Comparison of ENCODE assay signal across 29 cellular contexts in the genomic region with DNA sequence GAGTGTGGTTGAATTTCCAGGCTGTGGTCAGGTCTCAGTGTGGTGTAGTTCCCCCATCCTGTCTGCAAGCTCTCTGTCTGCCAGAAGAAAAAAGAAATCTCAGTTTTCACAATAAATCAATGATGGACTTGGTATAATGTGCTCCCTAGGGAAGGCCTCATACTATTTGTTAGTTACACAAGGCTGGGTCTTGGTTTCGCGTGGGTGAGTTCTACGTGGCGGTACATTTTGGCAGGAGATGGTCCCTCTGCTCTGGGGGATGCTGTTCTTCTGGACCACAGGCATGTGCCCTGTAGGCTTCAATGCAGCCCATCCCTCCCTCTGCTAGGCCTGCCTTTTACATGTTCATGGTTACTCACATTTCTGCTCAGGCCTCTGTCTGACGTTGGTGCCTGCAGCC.
DNase-seq lines count a peak whose midpoint lies in the region; ATAC-seq and TF ChIP-seq lines count a peak whose summit lies in the region.
"Had no signal": no experiment of that assay in that cellular context is flagged by ENCODE, and none has a peak within 500 bp of the region (broad histone marks: within the 10 kb centered on the region; RNA-seq: fewer than 3 reads in every experiment).

No MANE protein-coding gene starts in this region.

- TF ChIP-seq CTCF in cardiac fibroblast (IDR thresholded peaks at IDR 0.05; ENCODE audit: low read depth, low read length), result no peak

- peak; percentile 13 for ATAC-seq in stimulated activated memory B cell treated with anti-CD40 and anti-IgM and Interleukin-4, amounts not matched to agents 10 μg/mL and 1 μg/mL and 100 μg/mL, for 72 hours
- no peak for ATAC-seq in HG03108 (IDR thresholded peaks at IDR 0.05; ENCODE audit: unreplicated experiment)
- ATAC-seq: activated CD4-positive, alpha-beta T cell treated with anti-CD3 and anti-CD28 coated beads for 36 hours; activated CD8-positive, alpha-beta T cell treated with anti-CD3 and anti-CD28 coated beads, Interleukin-2, amount 10 ng/mL, durations not matched to agents 7 days and 5 days; activated T-helper 17 cell treated with anti-CD3 and anti-CD28 coated beads, Interleukin-2, amount 50 U/mL, for 72 hours; HCT116; HepG2; mucosa of descending colon; pancreas had no signal

- no peaks in the 10 kb centered on the region for H3K9me3 Mint-ChIP-seq in stimulated activated memory B cell treated with anti-CD40 and anti-IgM and Interleukin-4, amounts not matched to agents 10 μg/mL and 1 μg/mL and 100 μg/mL, for 72 hours
- H3K9me3 Mint-ChIP-seq: activated T-helper 17 cell treated with anti-CD3 and anti-CD28 coated beads, Interleukin-2, amount 50 U/mL, for 72 hours; T-helper 2 cell treated with Interferon-gamma antibody and Interleukin-4, amounts not matched to agents 5 μg/mL and 100 μg/mL, for 36 hours had no signal

- H3K4me3 Mint-ChIP-seq in stimulated activated memory B cell treated with anti-CD40 and anti-IgM and Interleukin-4, amounts not matched to agents 10 μg/mL and 1 μg/mL and 100 μg/mL, for 72 hours, result no peak overlapping the region
- H3K4me3 Mint-ChIP-seq: activated CD4-positive, alpha-beta T cell treated with anti-CD3 and anti-CD28 coated beads for 36 hours; activated CD8-positive, alpha-beta T cell treated with anti-CD3 and anti-CD28 coated beads, Interleukin-2, amount 10 ng/mL, durations not matched to agents 7 days and 5 days; activated T-helper 17 cell treated with anti-CD3 and anti-CD28 coated beads, Interleukin-2, amount 50 U/mL, for 72 hours; endodermal cell; nephron; T-helper 2 cell treated with Interferon-gamma antibody and Interleukin-4, amounts not matched to agents 5 μg/mL and 100 μg/mL, for 36 hours had no signal

- DNase-seq in NCI-H69 (lab: John Stamatoyannopoulos, UW) (peak; percentile 41), cardiac fibroblast (ENCODE audit: low read depth in 2 of 2) (peak; percentile 4 to 16), left kidney (ENCODE audit: low read depth, low spot score) (peak; percentile 21), DMS79 (lab: John Stamatoyannopoulos, UW) (no peak), NCI-H748 (lab: John Stamatoyannopoulos, UW; ENCODE audit: unreplicated experiment) (no peak)
- DNase-seq: activated CD4-positive, alpha-beta T cell treated with anti-CD3 and anti-CD28 coated beads for 36 hours; activated CD8-positive, alpha-beta T cell treated with anti-CD3 and anti-CD28 coated beads, Interleukin-2, amount 10 ng/mL, durations not matched to agents 7 days and 5 days; activated naive CD4-positive, alpha-beta T cell treated with anti-CD3 and anti-CD28 coated beads, Interleukin-2, amount 50 U/mL, for 16 hours; amniotic stem cell; Caco-2; endodermal cell; foreskin melanocyte; Kasumi-1; mucosa of descending colon; NCI-H2029; NCI-H446; NCI-H82; pancreas; stimulated activated CD4-positive, alpha-beta T cell treated with anti-CD3 and anti-CD28 coated beads, Interleukin-12 subunit alpha, Interleukin-12 subunit beta, amount 100 ng/mL, for 4 hours; stimulated activated CD4-positive, alpha-beta T cell treated with anti-CD3 and anti-CD28 coated beads, Interleukin-2, amount 100 ng/mL, for 48 hours had no signal

- H3K36me3 Mint-ChIP-seq in stimulated activated memory B cell treated with anti-CD40 and anti-IgM and Interleukin-4, amounts not matched to agents 10 μg/mL and 1 μg/mL and 100 μg/mL, for 72 hours, result no peaks in the 10 kb centered on the region

- no peaks in the 10 kb centered on the region for H3K27me3 Mint-ChIP-seq in stimulated activated memory B cell treated with anti-CD40 and anti-IgM and Interleukin-4, amounts not matched to agents 10 μg/mL and 1 μg/mL and 100 μg/mL, for 72 hours

- no peak overlapping the region for H3K4me3 ChIP-seq in cardiac fibroblast (replicated peaks in 1 of 2; ENCODE audit: low read depth in 2 of 2, low read length in 2 of 2)
- H3K4me3 ChIP-seq: lung, mucosa of descending colon, pancreas, tibial nerve had no signal

- H3K4me1 Mint-ChIP-seq in stimulated activated memory B cell treated with anti-CD40 and anti-IgM and Interleukin-4, amounts not matched to agents 10 μg/mL and 1 μg/mL and 100 μg/mL, for 72 hours, result no peaks in the 10 kb centered on the region
- H3K4me1 Mint-ChIP-seq: activated CD4-positive, alpha-beta T cell treated with anti-CD3 and anti-CD28 coated beads for 36 hours; activated T-helper 17 cell treated with anti-CD3 and anti-CD28 coated beads, Interleukin-2, amount 50 U/mL, for 72 hours; nephron had no signal

- no peak overlapping the region for H3K27ac Mint-ChIP-seq in stimulated activated memory B cell treated with anti-CD40 and anti-IgM and Interleukin-4, amounts not matched to agents 10 μg/mL and 1 μg/mL and 100 μg/mL, for 72 hours
- H3K27ac Mint-ChIP-seq: activated CD4-positive, alpha-beta T cell treated with anti-CD3 and anti-CD28 coated beads for 36 hours; activated CD8-positive, alpha-beta T cell treated with anti-CD3 and anti-CD28 coated beads, Interleukin-2, amount 10 ng/mL, durations not matched to agents 7 days and 5 days; activated T-helper 17 cell treated with anti-CD3 and anti-CD28 coated beads, Interleukin-2, amount 50 U/mL, for 72 hours; endodermal cell; nephron; T-helper 2 cell treated with Interferon-gamma antibody and Interleukin-4, amounts not matched to agents 5 μg/mL and 100 μg/mL, for 36 hours had no signal

Comparison
In these comparisons a context has a peak if more than half of its experiments do, and no peak if none do; other contexts are left out.
1. DNase-seq: peak in NCI-H69 (single experiment), cardiac fibroblast (2 of 2) and left kidney (single experiment); none in DMS79 (single experiment) and NCI-H748 (single experiment).